ENCODE assay signal across 13 cellular contexts in the genomic region with DNA sequence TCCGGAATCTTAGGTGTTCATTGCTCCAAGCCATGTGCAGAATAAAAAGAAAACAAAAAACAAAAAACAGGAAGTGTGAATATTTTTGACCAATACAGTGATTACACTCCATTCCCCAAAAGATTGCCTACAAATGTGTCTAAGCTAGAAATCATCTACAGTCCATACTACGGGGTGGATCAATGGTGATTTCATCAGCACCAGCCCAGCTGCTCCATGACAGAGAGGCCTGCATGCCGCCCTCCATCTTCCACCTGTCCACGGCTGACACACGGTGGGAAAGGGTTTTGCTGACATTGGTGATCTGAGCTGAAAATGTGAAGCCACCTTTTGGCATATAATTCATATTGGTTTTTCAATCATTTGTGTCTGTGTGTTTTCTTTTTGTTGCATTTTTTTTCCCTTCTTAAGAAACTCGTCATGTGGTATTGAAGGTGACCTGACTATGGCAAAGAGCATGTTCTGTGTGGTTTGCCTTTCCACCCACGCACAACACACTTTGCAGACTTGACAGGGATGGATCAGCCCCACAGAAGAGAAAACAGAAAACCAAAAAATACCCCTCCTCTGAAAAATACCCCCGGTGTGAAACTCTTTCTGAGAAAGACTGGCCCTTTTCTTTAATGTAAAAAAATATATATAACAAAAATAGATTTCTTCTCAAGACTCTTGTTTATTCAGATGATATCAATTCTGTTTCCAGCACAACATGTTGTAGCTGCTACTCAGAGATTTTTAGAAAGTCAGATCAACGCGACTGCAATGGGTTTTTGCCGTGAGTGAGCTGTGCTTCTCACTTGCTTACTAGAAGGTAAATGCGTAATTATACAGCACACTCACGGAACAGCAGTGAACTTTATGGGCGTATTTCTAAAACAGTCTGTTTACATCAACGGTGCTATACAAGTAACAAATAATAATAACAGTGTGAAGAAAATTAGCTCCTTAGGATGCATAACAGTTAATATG.
DNase-seq lines count a peak whose midpoint lies in the region; ATAC-seq lines count a peak whose summit lies in the region.
"Had no signal": no experiment of that assay in that cellular context is flagged by ENCODE, and none has a peak within 500 bp of the region (broad histone marks: within the 10 kb centered on the region; RNA-seq: fewer than 3 reads in every experiment).

No MANE protein-coding gene starts in this region.

- no peaks in the 10 kb centered on the region for H3K36me3 ChIP-seq in mesendoderm (ENCODE audit: control insufficient read depth, insufficient read depth, low read length)
- H3K36me3 ChIP-seq: ovary, thoracic aorta had no signal

- no peaks in the 10 kb centered on the region for H3K79me2 ChIP-seq in mesendoderm (ENCODE audit: control insufficient read depth, insufficient read depth, low read length)

- no peaks in the 10 kb centered on the region for H3K27me3 Mint-ChIP-seq in activated CD4-positive, alpha-beta T cell treated with anti-CD3 and anti-CD28 coated beads for 36 hours
- peaks cover 0 to 4% (median 0%) of the 10 kb centered on the region in 3 donors for H3K27me3 Mint-ChIP-seq in immature natural killer cell (ENCODE audit: low read depth in 3 of 3)
- H3K27me3 Mint-ChIP-seq in stimulated activated naive CD8-positive, alpha-beta T cell treated with anti-CD3 and anti-CD28 coated beads, Interleukin-15, Interleukin-2, amounts not matched to agents 100 ng/mL and 50 ng/mL, for 24 hours = no peaks in the 10 kb centered on the region

- H3K27ac Mint-ChIP-seq in activated CD4-positive, alpha-beta T cell treated with anti-CD3 and anti-CD28 coated beads for 36 hours = peak overlapping the region; percentile 89
- H3K27ac Mint-ChIP-seq in immature natural killer cell = peak overlapping the region; percentile 84 to 96 (median 93)
- H3K27ac Mint-ChIP-seq in stimulated activated naive CD8-positive, alpha-beta T cell treated with anti-CD3 and anti-CD28 coated beads, Interleukin-15, Interleukin-2, amounts not matched to agents 100 ng/mL and 50 ng/mL, for 24 hours = peak overlapping the region; percentile 98

- H3K4me1 Mint-ChIP-seq in activated CD4-positive, alpha-beta T cell treated with anti-CD3 and anti-CD28 coated beads for 36 hours = peaks cover 73% of the 10 kb centered on the region
- H3K4me1 Mint-ChIP-seq in immature natural killer cell = peaks cover 38 to 50% of the 10 kb centered on the region in 2 donors
- peaks cover 80% of the 10 kb centered on the region for H3K4me1 Mint-ChIP-seq in stimulated activated naive CD8-positive, alpha-beta T cell treated with anti-CD3 and anti-CD28 coated beads, Interleukin-15, Interleukin-2, amounts not matched to agents 100 ng/mL and 50 ng/mL, for 24 hours (ENCODE audit: low read depth)

- H3K79me1 ChIP-seq in mesendoderm (ENCODE audit: low read length) = no peaks in the 10 kb centered on the region

- H3K4ac ChIP-seq in mesendoderm (ENCODE audit: low read depth, low read length) = no peak overlapping the region

- H3K27ac ChIP-seq in mesendoderm (ENCODE audit: low read depth, low read length) = no peak overlapping the region
- H3K27ac ChIP-seq: ovary, thoracic aorta had no signal

- no peaks in the 10 kb centered on the region for H3K27me3 ChIP-seq in mesendoderm (ENCODE audit: insufficient read depth, low read length, poor library complexity)
- H3K27me3 ChIP-seq: ovary had no signal

- no peak overlapping the region for H4K5ac ChIP-seq in mesendoderm (ENCODE audit: low read length)

- no peak overlapping the region for H3K56ac ChIP-seq in mesendoderm (ENCODE audit: low read length)

- no peak overlapping the region for H3K4me3 ChIP-seq in mesendoderm (ENCODE audit: low read length)
- H3K4me3 ChIP-seq: ovary, thoracic aorta had no signal

- peak; percentile 83 for DNase-seq in activated CD4-positive, alpha-beta T cell treated with anti-CD3 and anti-CD28 coated beads for 36 hours
- no peak for DNase-seq in activated CD4-positive, alpha-beta T cell treated with anti-CD3 and anti-CD28 coated beads, Interleukin-2, amount 50 U/mL, for 1 hour
- peak; percentile 70 to 76 for DNase-seq in activated T-cell treated with anti-CD3 and anti-CD28 coated beads, Interleukin-2, amount 50 U/mL, for 48 hours
- DNase-seq in immature natural killer cell (peak; percentile 44 to 63 (median 61)), mesendoderm (no peak)
- DNase-seq: 8988T, cortex of kidney, NCI-H2171 treated with DMSO at 0.1 percent for 48 hours, ovary had no signal

- no peak overlapping the region for H2BK5ac ChIP-seq in mesendoderm (ENCODE audit: low read length)

- no peaks in the 10 kb centered on the region for H3K4me1 ChIP-seq in mesendoderm (ENCODE audit: control insufficient read depth, low read depth, low read length)

- no peak overlapping the region for H4K8ac ChIP-seq in mesendoderm (ENCODE audit: low read depth, low read length)

- peak; percentile 84 for ATAC-seq in activated CD4-positive, alpha-beta T cell treated with anti-CD3 and anti-CD28 coated beads for 36 hours
- ATAC-seq in GM21825 (IDR thresholded peaks at IDR 0.05; ENCODE audit: unreplicated experiment) (no peak), GM21526 (IDR thresholded peaks at IDR 0.05; ENCODE audit: low FRiP score, unreplicated experiment) (no peak)

- WGBS in mesendoderm (ENCODE audit: extremely low coverage, insufficient coverage, low lambda C conversion rate) = no CpG with 5 or more reads among the region's 15 CpGs

- POLR2A ChIA-PET in activated CD4-positive, alpha-beta T cell treated with anti-CD3 and anti-CD28 coated beads for 36 hours (lab: Charles Lee) = interaction anchor here (0.5 to 1.5 kb wide), 9 partner anchors 14 to 1093 kb away, joined by 3 to 7 read pairs (median 4); no protein-coding TSS in a partner anchor

- no peak overlapping the region for H2AK5ac ChIP-seq in mesendoderm (ENCODE audit: low read length)

- H2BK120ac ChIP-seq in mesendoderm (ENCODE audit: low read depth, low read length) = no peak overlapping the region

- CTCF ChIA-PET in activated CD4-positive, alpha-beta T cell treated with anti-CD3 and anti-CD28 coated beads for 36 hours (lab: Charles Lee) = interaction anchor here (0.7 to 1.9 kb wide), 3 partner anchors 11 to 222 kb away, joined by 3 to 10 read pairs (median 3); no protein-coding TSS in a partner anchor

- H3K4me3 Mint-ChIP-seq in activated CD4-positive, alpha-beta T cell treated with anti-CD3 and anti-CD28 coated beads for 36 hours = peak overlapping the region; percentile 36
- peak overlapping the region; percentile 48 to 80 (median 74) for H3K4me3 Mint-ChIP-seq in immature natural killer cell
- H3K4me3 Mint-ChIP-seq in stimulated activated naive CD8-positive, alpha-beta T cell treated with anti-CD3 and anti-CD28 coated beads, Interleukin-15, Interleukin-2, amounts not matched to agents 100 ng/mL and 50 ng/mL, for 24 hours = peak overlapping the region; percentile 71

- no peaks in the 10 kb centered on the region for H3K9me3 Mint-ChIP-seq in activated CD4-positive, alpha-beta T cell treated with anti-CD3 and anti-CD28 coated beads for 36 hours (ENCODE audit: low read depth)
- no peaks in the 10 kb centered on the region for H3K9me3 Mint-ChIP-seq in immature natural killer cell
- no peaks in the 10 kb centered on the region for H3K9me3 Mint-ChIP-seq in stimulated activated naive CD8-positive, alpha-beta T cell treated with anti-CD3 and anti-CD28 coated beads, Interleukin-15, Interleukin-2, amounts not matched to agents 100 ng/mL and 50 ng/mL, for 24 hours

- no peak overlapping the region for H3K18ac ChIP-seq in mesendoderm (ENCODE audit: low read length)

- intact Hi-C loops in activated CD4-positive, alpha-beta T cell treated with anti-CD3 and anti-CD28 coated beads for 36 hours (cut with DNase I, micrococcal nuclease) = loop anchor here (1.0 to 5.0 kb wide), 6 partner anchors 11 to 375 kb away; no protein-coding TSS in a partner anchor

- no peak overlapping the region for H3K23ac ChIP-seq in mesendoderm (ENCODE audit: low read length)

- H3K36me3 Mint-ChIP-seq in activated CD4-positive, alpha-beta T cell treated with anti-CD3 and anti-CD28 coated beads for 36 hours (ENCODE audit: low read depth) = peaks cover 13% of the 10 kb centered on the region
- no peaks in the 10 kb centered on the region for H3K36me3 Mint-ChIP-seq in immature natural killer cell
- H3K36me3 Mint-ChIP-seq in stimulated activated naive CD8-positive, alpha-beta T cell treated with anti-CD3 and anti-CD28 coated beads, Interleukin-15, Interleukin-2, amounts not matched to agents 100 ng/mL and 50 ng/mL, for 24 hours (ENCODE audit: low read depth) = peaks cover 10% of the 10 kb centered on the region

- H3K4me2 ChIP-seq in mesendoderm (ENCODE audit: low read length) = no peak overlapping the region

- H2BK15ac ChIP-seq in mesendoderm (replicated peaks; ENCODE audit: low read depth) = no peak overlapping the region

- no peak overlapping the region for H3K9ac ChIP-seq in mesendoderm (ENCODE audit: low read length)

Comparison
In these comparisons a context has a peak if more than half of its experiments do, and no peak if none do; other contexts are left out.
1. DNase-seq: peak in activated CD4-positive, alpha-beta T cell treated with anti-CD3 and anti-CD28 coated beads for 36 hours (single experiment), activated T-cell treated with anti-CD3 and anti-CD28 coated beads, Interleukin-2, amount 50 U/mL, for 48 hours (2 of 2) and immature natural killer cell (3 of 3); none in activated CD4-positive, alpha-beta T cell treated with anti-CD3 and anti-CD28 coated beads, Interleukin-2, amount 50 U/mL, for 1 hour (single experiment) and mesendoderm (single experiment).
2. Peak in every context shown above with its lines, with median percentiles within 50 percentile points of each other: H3K27ac Mint-ChIP-seq and H3K4me3 Mint-ChIP-seq.